Comparison of ENCODE assay signal across 8 cellular contexts in genomic region chr9:26613851-26614350, GRCh38.
DNase-seq lines count a peak whose midpoint lies in the region; ATAC-seq and TF ChIP-seq lines count a peak whose summit lies in the region.
"Not testable (repeated sequence)": the region's sequence is repeated elsewhere in the genome, so short reads cannot be mapped to it uniquely, and the experiment has no call there.

No MANE protein-coding gene starts in this region.

- DNase-seq in HFFc6, foreskin fibroblast, upper lobe of left lung: not testable (repeated sequence)
- peak; percentile 16 for DNase-seq in NCI-H748 (lab: John Stamatoyannopoulos, UW; ENCODE audit: unreplicated experiment)
- peak; percentile 1 for DNase-seq in SW480 (ENCODE audit: low spot score)
- peak; percentile 6 for DNase-seq in myocyte (ENCODE audit: low read depth)

- H3K27ac ChIP-seq in DOHH2 (ENCODE audit: low read depth, low read length); upper lobe of left lung: not testable (repeated sequence)

- TF ChIP-seq CTCF in DOHH2 (IDR thresholded peaks at IDR 0.05; ENCODE audit: low read depth, low read length, poor library complexity, severe bottlenecking) (peak; percentile 44), HFFc6 (IDR thresholded peaks at IDR 0.05) (peak; percentile 75), brain (conservative IDR thresholded peaks at IDR 0.05) (peak; percentile 32 to 50), foreskin fibroblast (IDR thresholded peaks at IDR 0.05; ENCODE audit: low read depth, low read length) (peak; percentile 18), upper lobe of left lung (IDR thresholded peaks at IDR 0.05) (peak in 4 of 6 experiments; percentile 10 to 37 (median 16))

- not testable (repeated sequence) for H3K4me3 Mint-ChIP-seq in HFFc6, brain

- not testable (repeated sequence) for TF ChIP-seq EP300 in upper lobe of left lung (IDR thresholded peaks at IDR 0.05)

- H3K36me3 Mint-ChIP-seq in HFFc6 (ENCODE audit: low read depth); brain: not testable (repeated sequence)

- not testable (repeated sequence) for H3K79me2 ChIP-seq in DOHH2 (ENCODE audit: control insufficient read depth, low read length)

- ATAC-seq in upper lobe of left lung (ENCODE audit: low FRiP score in 2 of 2) = not testable (repeated sequence)

- WGBS in upper lobe of left lung, 2 donors = 52 to 76% methylated on average over 8 to 12 of the region's 12 CpGs

- not testable (repeated sequence) for H3K4me2 ChIP-seq in DOHH2 (ENCODE audit: low read length)

- not testable (repeated sequence) for H3K9me2 ChIP-seq in DOHH2 (replicated peaks; ENCODE audit: control insufficient read depth, low read length)

- TF ChIP-seq POLR2A in upper lobe of left lung (IDR thresholded peaks at IDR 0.05) = not testable (repeated sequence)

- H3K27ac Mint-ChIP-seq in HFFc6, brain: not testable (repeated sequence)

- H3F3A ChIP-seq in DOHH2 (ENCODE audit: control insufficient read depth, insufficient read depth) = not testable (repeated sequence)

- not testable (repeated sequence) for H4K20me1 ChIP-seq in DOHH2 (ENCODE audit: control insufficient read depth, insufficient read depth, low read depth, low read length)

- not testable (repeated sequence) for H3K36me3 ChIP-seq in DOHH2 (ENCODE audit: control insufficient read depth, low read length); upper lobe of left lung

- H3K4me1 ChIP-seq in DOHH2 (ENCODE audit: control insufficient read depth, low read length); upper lobe of left lung: not testable (repeated sequence)

- not testable (repeated sequence) for H3K27me3 Mint-ChIP-seq in HFFc6 (ENCODE audit: insufficient read depth); brain

- not testable (repeated sequence) for H3K4me3 ChIP-seq in DOHH2 (ENCODE audit: low read length); foreskin fibroblast (ENCODE audit: low read depth in 1 of 2, low read length in 2 of 2); upper lobe of left lung

- H3K9me3 ChIP-seq in DOHH2 (ENCODE audit: control insufficient read depth, insufficient read depth, low read length); upper lobe of left lung: not testable (repeated sequence)

- H3K9me3 Mint-ChIP-seq in HFFc6, brain: not testable (repeated sequence)

- not testable (repeated sequence) for H3K4me1 Mint-ChIP-seq in HFFc6 (ENCODE audit: low read depth); brain

- H3K27me3 ChIP-seq in DOHH2 (ENCODE audit: control insufficient read depth, low read length); upper lobe of left lung: not testable (repeated sequence)

Comparison
In these comparisons a context has a peak if more than half of its experiments do, and no peak if none do; other contexts are left out.
1. CTCF ChIP-seq: peak in every context shown above with its lines; median percentile 75 in HFFc6; 44 in DOHH2; 41 in brain; 18 in foreskin fibroblast; 16 in upper lobe of left lung.